11 cellular contexts compared by ENCODE assay signal in the genomic region with DNA sequence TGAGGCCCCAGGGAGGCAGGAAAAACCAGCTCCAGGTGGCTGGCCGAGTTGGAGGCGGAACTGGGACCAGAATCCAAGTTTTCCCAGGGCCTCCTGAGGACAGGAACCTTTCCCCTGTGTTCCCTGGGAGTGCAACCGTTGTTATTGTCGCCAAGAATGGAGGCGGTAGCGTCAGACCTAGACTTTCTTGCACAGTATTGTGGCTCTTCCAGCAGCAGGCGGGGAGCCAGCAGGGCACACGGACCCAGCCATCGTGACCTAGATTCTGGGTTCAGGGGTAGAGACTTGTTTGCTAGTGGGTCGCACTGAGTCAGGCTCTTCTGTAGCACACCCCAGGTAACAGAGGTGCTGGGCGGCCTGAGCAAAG. TPM values are rescaled to one million over a fixed set of nuclear protein-coding genes. Genes with fewer than 3 reads are reported as not detected.
DNase-seq lines count a peak whose midpoint lies in the region; ATAC-seq, FAIRE-seq and TF ChIP-seq lines count a peak whose summit lies in the region.
"Had no signal": no experiment of that assay in that cellular context is flagged by ENCODE, and none has a peak within 500 bp of the region (broad histone marks: within the 10 kb centered on the region; RNA-seq: fewer than 3 reads in every experiment).

No MANE protein-coding gene starts in this region.

- in situ Hi-C loops in G401 (cut with HindIII; ENCODE audit: low sequenced_read_pairs): no loop called here

- DNase-seq in G401 (ENCODE audit: low spot score) (peak; percentile 36), sciatic nerve (ENCODE audit: low spot score) (no peak), D721Med (ENCODE audit: insufficient read length, low spot score) (no peak), HUDEP-2 (lab: John Stamatoyannopoulos, UW; ENCODE audit: unreplicated experiment in 76 of 76) (no peak), pons (ENCODE audit: low spot score) (no peak)
- DNase-seq in activated T-helper 1 cell treated with anti-CD3 and anti-CD28 coated beads, Interleukin-12 subunit alpha, Interleukin-12 subunit beta, Interleukin-2, Interleukin-4 antibody, amounts not matched to agents 30 ng/mL and 10 ng/mL and 1 ng/mL, durations not matched to agents 14 hours and 24 hours and 36 hours (ENCODE audit: low spot score): no peak

- peaks cover 22% of the 10 kb centered on the region for H3K4me1 Mint-ChIP-seq in activated T-helper 1 cell treated with anti-CD3 and anti-CD28 coated beads, Interleukin-12 subunit alpha, Interleukin-12 subunit beta, Interleukin-2, Interleukin-4 antibody, amounts not matched to agents 30 ng/mL and 10 ng/mL and 1 ng/mL, durations not matched to agents 14 hours and 24 hours and 36 hours (ENCODE audit: low read depth)

- ATAC-seq in sciatic nerve: peak; percentile 56
- no peak for ATAC-seq in HG03457 (IDR thresholded peaks at IDR 0.05; ENCODE audit: unreplicated experiment)

- no peaks in the 10 kb centered on the region for H3K9me3 ChIP-seq in iPS-20b (ENCODE audit: insufficient read depth, low read depth, low read length)

- peak overlapping the region; percentile 74; the same call in 1 of the 2 replicates for H3K4me3 ChIP-seq in iPS-20b (ENCODE audit: low read length)

- no peaks in the 10 kb centered on the region for H3K36me3 ChIP-seq in iPS-20b (ENCODE audit: insufficient read depth, low read depth, low read length)

- H3K4me3 Mint-ChIP-seq in activated T-helper 1 cell treated with anti-CD3 and anti-CD28 coated beads, Interleukin-12 subunit alpha, Interleukin-12 subunit beta, Interleukin-2, Interleukin-4 antibody, amounts not matched to agents 30 ng/mL and 10 ng/mL and 1 ng/mL, durations not matched to agents 14 hours and 24 hours and 36 hours: peak overlapping the region; percentile 58

- H3K27me3 ChIP-seq in iPS-20b (ENCODE audit: insufficient read depth, low read length): peaks cover 59% of the 10 kb centered on the region

- H3K27ac ChIP-seq in iPS-20b (ENCODE audit: low read length): no peak overlapping the region
- H3K27ac ChIP-seq: SK-N-MC, skin epidermis had no signal

- no peak for TF ChIP-seq CTCF in D721Med (IDR thresholded peaks at IDR 0.05; ENCODE audit: insufficient read depth, missing control alignments)

- H3K27me3 Mint-ChIP-seq in activated T-helper 1 cell treated with anti-CD3 and anti-CD28 coated beads, Interleukin-12 subunit alpha, Interleukin-12 subunit beta, Interleukin-2, Interleukin-4 antibody, amounts not matched to agents 30 ng/mL and 10 ng/mL and 1 ng/mL, durations not matched to agents 14 hours and 24 hours and 36 hours (ENCODE audit: insufficient read depth): peaks cover 39% of the 10 kb centered on the region

- no peak for FAIRE-seq in D721Med (lab: Jason Lieb, UNC)

- H3K9ac ChIP-seq in iPS-20b (ENCODE audit: low read depth, low read length): no peak overlapping the region

- H3K36me3 Mint-ChIP-seq in activated T-helper 1 cell treated with anti-CD3 and anti-CD28 coated beads, Interleukin-12 subunit alpha, Interleukin-12 subunit beta, Interleukin-2, Interleukin-4 antibody, amounts not matched to agents 30 ng/mL and 10 ng/mL and 1 ng/mL, durations not matched to agents 14 hours and 24 hours and 36 hours (ENCODE audit: low read depth): no peaks in the 10 kb centered on the region

- H3K9me3 Mint-ChIP-seq in activated T-helper 1 cell treated with anti-CD3 and anti-CD28 coated beads, Interleukin-12 subunit alpha, Interleukin-12 subunit beta, Interleukin-2, Interleukin-4 antibody, amounts not matched to agents 30 ng/mL and 10 ng/mL and 1 ng/mL, durations not matched to agents 14 hours and 24 hours and 36 hours: no peaks in the 10 kb centered on the region

- no peaks in the 10 kb centered on the region; the same call in 1 of the 2 replicates for H3K4me1 ChIP-seq in iPS-20b (ENCODE audit: insufficient read depth, low read length)

- intact Hi-C loops in activated T-helper 1 cell treated with anti-CD3 and anti-CD28 coated beads, Interleukin-12 subunit alpha, Interleukin-12 subunit beta, Interleukin-2, Interleukin-4 antibody, amounts not matched to agents 30 ng/mL and 10 ng/mL and 1 ng/mL, durations not matched to agents 14 hours and 24 hours and 36 hours (cut with micrococcal nuclease): no loop called here
- intact Hi-C loops in sciatic nerve (cut with DNase I): no loop called here

- no peak overlapping the region for H3K27ac Mint-ChIP-seq in activated T-helper 1 cell treated with anti-CD3 and anti-CD28 coated beads, Interleukin-12 subunit alpha, Interleukin-12 subunit beta, Interleukin-2, Interleukin-4 antibody, amounts not matched to agents 30 ng/mL and 10 ng/mL and 1 ng/mL, durations not matched to agents 14 hours and 24 hours and 36 hours

RNA-seq across cellular contexts. Expression of gene KIF19, which starts 0.7 kb away (rescaled TPM):
- total RNA-seq in G401 (2014; rRNA removed; shearing (Covaris generic)): not detected in 2 replicates
- total RNA-seq in activated T-helper 1 cell treated with anti-CD3 and anti-CD28 coated beads, Interleukin-12 subunit alpha, Interleukin-12 subunit beta, Interleukin-2, Interleukin-4 antibody, amounts not matched to agents 30 ng/mL and 10 ng/mL and 1 ng/mL, durations not matched to agents 14 hours and 24 hours and 36 hours: 0.10 and 0.13 TPM in 2 replicates
- 55.2 TPM for total RNA-seq in sciatic nerve
- total RNA-seq: Daoy had no signal

RNA-seq across cellular contexts. Expression of gene BTBD17, which starts 36.3 kb away (rescaled TPM):
- not detected in 2 replicates for total RNA-seq in G401 (2014; rRNA removed; shearing (Covaris generic))
- total RNA-seq in activated T-helper 1 cell treated with anti-CD3 and anti-CD28 coated beads, Interleukin-12 subunit alpha, Interleukin-12 subunit beta, Interleukin-2, Interleukin-4 antibody, amounts not matched to agents 30 ng/mL and 10 ng/mL and 1 ng/mL, durations not matched to agents 14 hours and 24 hours and 36 hours: not detected in 2 replicates
- not detected for total RNA-seq in sciatic nerve
- total RNA-seq: Daoy had no signal

RNA-seq across cellular contexts. Expression of gene GPR142, which starts 41.9 kb away (rescaled TPM):
- not detected in 2 replicates for total RNA-seq in G401 (2014; rRNA removed; shearing (Covaris generic))
- total RNA-seq in activated T-helper 1 cell treated with anti-CD3 and anti-CD28 coated beads, Interleukin-12 subunit alpha, Interleukin-12 subunit beta, Interleukin-2, Interleukin-4 antibody, amounts not matched to agents 30 ng/mL and 10 ng/mL and 1 ng/mL, durations not matched to agents 14 hours and 24 hours and 36 hours: not detected in 2 replicates
- total RNA-seq in sciatic nerve: 1.1 TPM
- total RNA-seq: Daoy had no signal

RNA-seq across cellular contexts. Expression of gene DNAI2, which starts 51.3 kb away (rescaled TPM):
- not detected in 2 replicates for total RNA-seq in G401 (2014; rRNA removed; shearing (Covaris generic))
- total RNA-seq in activated T-helper 1 cell treated with anti-CD3 and anti-CD28 coated beads, Interleukin-12 subunit alpha, Interleukin-12 subunit beta, Interleukin-2, Interleukin-4 antibody, amounts not matched to agents 30 ng/mL and 10 ng/mL and 1 ng/mL, durations not matched to agents 14 hours and 24 hours and 36 hours: 0.12 and 0.18 TPM in 2 replicates
- total RNA-seq in sciatic nerve: not detected
- total RNA-seq: Daoy had no signal

Comparison
In these comparisons a context has a peak if more than half of its experiments do, and no peak if none do; other contexts are left out.
1. RNA of gene KIF19, which starts 0.7 kb away (total RNA-seq): 55.2 TPM in sciatic nerve (single experiment); 0.10 to 0.13 TPM in activated T-helper 1 cell treated with anti-CD3 and anti-CD28 coated beads, Interleukin-12 subunit alpha, Interleukin-12 subunit beta, Interleukin-2, Interleukin-4 antibody, amounts not matched to agents 30 ng/mL and 10 ng/mL and 1 ng/mL, durations not matched to agents 14 hours and 24 hours and 36 hours and not detected in G401; every median in the first group is over 10 times any median in the second.